In genomic region chr16:19071811-19072777, GRCh38 we compare ENCODE assay signal across 8 cellular contexts. TPM values are rescaled to one million over a fixed set of nuclear protein-coding genes. Genes with fewer than 3 reads are reported as not detected.
DNase-seq lines count a peak whose midpoint lies in the region; ATAC-seq and TF ChIP-seq lines count a peak whose summit lies in the region.

No MANE protein-coding gene starts in this region.

- intact Hi-C loops in mucosa of descending colon (cut with DNase I, micrococcal nuclease) = loop anchor here in 1 of 2 donors (10.0 kb wide), 1 partner anchor 97 kb away; no protein-coding TSS in a partner anchor
- intact Hi-C loops in tibial artery (cut with DNase I; ENCODE audit: low total_unique reads) = no loop called here

- H3K27me3 Mint-ChIP-seq in effector memory CD8-positive, alpha-beta T cell = no peaks in the 10 kb centered on the region

- H3K36me3 ChIP-seq in mucosa of descending colon (ENCODE audit: low read depth) = no peaks in the 10 kb centered on the region
- peaks cover 19 to 58% (median 42%) of the 10 kb centered on the region in 3 donors for H3K36me3 ChIP-seq in tibial artery

- H3K27me3 ChIP-seq in tibial artery = no peaks in the 10 kb centered on the region

- TF ChIP-seq CTCF in mucosa of descending colon (IDR thresholded peaks at IDR 0.05) (peak; percentile 44), tibial artery (IDR thresholded peaks at IDR 0.05) (peak; percentile 45 to 54)

- peaks cover 3% of the 10 kb centered on the region in 2 donors for H3K4me1 Mint-ChIP-seq in effector memory CD8-positive, alpha-beta T cell (ENCODE audit: low read depth in 2 of 2)

- peaks cover 19% of the 10 kb centered on the region for H3K36me3 Mint-ChIP-seq in effector memory CD8-positive, alpha-beta T cell (ENCODE audit: insufficient read depth)

- H3K27ac ChIP-seq in tibial artery = no peak overlapping the region

- no peak overlapping the region for H3K27ac Mint-ChIP-seq in effector memory CD8-positive, alpha-beta T cell

- no peak for ATAC-seq in effector memory CD8-positive, alpha-beta T cell (replicated peaks)
- ATAC-seq in mucosa of descending colon (peak; percentile 22), HG03135 (IDR thresholded peaks at IDR 0.05; ENCODE audit: unreplicated experiment) (no peak)

- DNase-seq in NCI-H1417 (lab: John Stamatoyannopoulos, UW) (peak in 2 of 3 experiments; percentile 1 to 19), NCI-H1417 treated with DMSO at 0.1 percent for 48 hours (lab: John Stamatoyannopoulos, UW) (no peak), NCI-H146 treated with DMSO at 0.1 percent for 48 hours (lab: John Stamatoyannopoulos, UW; ENCODE audit: unreplicated experiment) (peak; percentile 23), mucosa of descending colon (peak in 2 of 3 donors; percentile 75 to 84), tibial artery (no peak)
- DNase-seq in activated CD4-positive, alpha-beta T cell treated with anti-CD3 and anti-CD28 coated beads, Interleukin-2, amount 50 U/mL, for 1 hour = peak; percentile 55
- DNase-seq in effector memory CD8-positive, alpha-beta T cell = peak; percentile 43 to 56 (median 46)

- peaks cover 8% of the 10 kb centered on the region for H3K4me1 ChIP-seq in mucosa of descending colon (ENCODE audit: low read depth)
- peaks cover 0 to 19% (median 11%) of the 10 kb centered on the region in 4 donors for H3K4me1 ChIP-seq in tibial artery

- H3K4me3 ChIP-seq in mucosa of descending colon = no peak overlapping the region
- H3K4me3 ChIP-seq in tibial artery = no peak overlapping the region

- no peaks in the 10 kb centered on the region for H3K9me3 Mint-ChIP-seq in effector memory CD8-positive, alpha-beta T cell

- H3K9me3 ChIP-seq in mucosa of descending colon (no peaks in the 10 kb centered on the region), tibial artery (no peaks in the 10 kb centered on the region)

- no peak overlapping the region for H3K4me3 Mint-ChIP-seq in effector memory CD8-positive, alpha-beta T cell

RNA-seq across cellular contexts. Expression of gene COQ7, which starts 4.7 kb away (rescaled TPM):
- 10 to 100 TPM; 30.3 to 34.2 (median 34.1) TPM for total RNA-seq in mucosa of descending colon

RNA-seq across cellular contexts. Expression of gene ITPRIPL2, which starts 41.7 kb away (rescaled TPM):
- 10 to 100 TPM; 36.3 to 49.9 (median 36.5) TPM for total RNA-seq in mucosa of descending colon

Comparison
In these comparisons a context has a peak if more than half of its experiments do, and no peak if none do; other contexts are left out.
1. DNase-seq: peak in NCI-H1417 (2 of 3), NCI-H146 treated with DMSO at 0.1 percent for 48 hours (single experiment), activated CD4-positive, alpha-beta T cell treated with anti-CD3 and anti-CD28 coated beads, Interleukin-2, amount 50 U/mL, for 1 hour (single experiment), effector memory CD8-positive, alpha-beta T cell (3 of 3) and mucosa of descending colon (2 of 3); none in NCI-H1417 treated with DMSO at 0.1 percent for 48 hours (single experiment) and tibial artery (0 of 2).